Comparison of ENCODE assay signal across 26 cellular contexts in the genomic region with DNA sequence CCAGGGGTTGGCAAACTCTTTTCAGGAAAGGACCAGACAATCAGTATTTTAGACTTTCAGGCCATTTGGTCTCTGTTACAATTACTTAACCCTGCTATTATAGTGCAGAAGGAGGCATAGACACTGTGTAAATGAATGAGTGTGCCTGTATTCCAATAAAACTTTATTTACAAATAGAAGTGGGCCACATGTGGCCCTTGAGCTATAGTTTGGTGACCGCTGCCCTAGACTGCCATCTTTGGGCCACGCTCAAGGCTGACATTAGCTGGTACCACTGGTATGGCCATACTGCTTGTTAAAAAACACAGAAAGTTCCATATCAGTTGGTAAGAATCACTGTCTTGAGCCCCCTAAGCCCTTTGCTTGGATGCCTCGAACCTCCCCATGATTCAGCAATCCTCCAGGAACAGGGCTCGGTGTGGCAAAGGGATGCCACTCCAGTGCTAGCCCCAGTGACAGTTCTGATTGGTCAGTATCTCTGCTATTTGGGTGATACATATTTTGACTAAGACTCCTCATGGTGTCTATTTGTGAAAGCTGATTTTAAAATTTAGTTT. TPM values are rescaled to one million over a fixed set of nuclear protein-coding genes. Genes with fewer than 3 reads are reported as not detected.
A peak's percentile ranks its signal among the peaks of the same experiment; 100 is the strongest.
DNase-seq lines count a peak whose midpoint lies in the region; ATAC-seq and TF ChIP-seq lines count a peak whose summit lies in the region.
"Had no signal": no experiment of that assay in that cellular context is flagged by ENCODE, and none has a peak within 500 bp of the region (broad histone marks: within the 10 kb centered on the region; RNA-seq: fewer than 3 reads in every experiment).

No MANE protein-coding gene starts in this region.

- H3K27ac ChIP-seq in ACC112 (ENCODE audit: low read depth, low read length) (peak overlapping the region; percentile 33; the same call in 1 of the 2 replicates), HCT116 (ENCODE audit: low read depth, low read length) (no peak overlapping the region), esophagus muscularis mucosa (replicated peaks in 1 of 4) (no peak overlapping the region)
- H3K27ac ChIP-seq: breast epithelium, coronary artery, prostate gland, sigmoid colon, testis had no signal

- H4K20me1 ChIP-seq in HCT116 (ENCODE audit: insufficient read depth), result no peaks in the 10 kb centered on the region

- peak; percentile 59 for TF ChIP-seq RAD21 in HCT116 (IDR thresholded peaks at IDR 0.05; ENCODE audit: low read depth)

- H3K4me3 ChIP-seq in ACC112 (ENCODE audit: low read depth, low read length), result no peak overlapping the region
- H3K4me3 ChIP-seq in HCT116 (replicated peaks in 1 of 2; ENCODE audit: low read depth in 1 of 2, low read length in 2 of 2), result no peak overlapping the region
- H3K4me3 ChIP-seq in esophagus muscularis mucosa, result no peak overlapping the region
- H3K4me3 ChIP-seq: breast epithelium, coronary artery, prostate gland, sigmoid colon, testis had no signal

- DNase-seq in HCT116 (ENCODE audit: low read depth, low spot score), result no peak
- peak; percentile 53 for DNase-seq in RPMI8226
- peak; percentile 83 for DNase-seq in esophagus muscularis mucosa (ENCODE audit: extremely low spot score)
- DNase-seq in SHP77 treated with DMSO at 0.1 percent for 48 hours (lab: John Stamatoyannopoulos, UW), result no peak
- DNase-seq in NCI-H2107 (lab: John Stamatoyannopoulos, UW), result no peak
- no peak for DNase-seq in AG08395 (ENCODE audit: low spot score)
- DNase-seq in Kasumi-1 (lab: John Stamatoyannopoulos, UW), result no peak
- DNase-seq: activated B cell treated with CpG ODN at 0.5 μM for 24 hours; activated CD4-positive, alpha-beta T cell treated with anti-CD3 and anti-CD28 coated beads, Interleukin-2, amount 50 U/mL, for 48 hours; activated naive CD4-positive, alpha-beta T cell treated with anti-CD3 and anti-CD28 coated beads for 36 hours; amniotic stem cell; CD4-positive, alpha-beta T cell; KBM-7; mesenchymal stem cell; MM.1S; NCI-H1417 treated with DMSO at 0.1 percent for 48 hours; NCI-H446; sigmoid colon; stimulated activated naive CD4-positive, alpha-beta T cell; testis had no signal

- H3K4me1 ChIP-seq in ACC112 (ENCODE audit: control insufficient read depth, insufficient read depth, low read length, unreplicated experiment), result peaks cover 27% of the 10 kb centered on the region
- H3K4me1 ChIP-seq in HCT116 (ENCODE audit: control insufficient read depth in 1 of 2, insufficient read depth in 2 of 2, low read length in 2 of 2), result no peaks in the 10 kb centered on the region
- no peaks in the 10 kb centered on the region for H3K4me1 ChIP-seq in esophagus muscularis mucosa
- H3K4me1 ChIP-seq: breast epithelium, prostate gland, sigmoid colon, testis had no signal

- WGBS in esophagus muscularis mucosa, result 77% methylated on average over 4 of the region's 4 CpGs

- TF ChIP-seq CTCF in HCT116 (IDR thresholded peaks at IDR 0.05 in 2 of 3, conservative IDR thresholded peaks at IDR 0.05 in 1 of 3; ENCODE audit: borderline replicate concordance in 1 of 3, insufficient read depth in 1 of 3, low read depth in 2 of 3, low read length in 2 of 3) (peak; percentile 15 to 30 (median 30); a peak in 5 of 6 replicates), esophagus muscularis mucosa (IDR thresholded peaks at IDR 0.05) (no peak)

- H3K9me3 ChIP-seq in HCT116 (ENCODE audit: control insufficient read depth in 1 of 2, insufficient read depth in 1 of 2, low read depth in 1 of 2, low read length in 2 of 2) (no peaks in the 10 kb centered on the region), esophagus muscularis mucosa (no peaks in the 10 kb centered on the region)
- H3K9me3 ChIP-seq: breast epithelium, prostate gland, sigmoid colon, testis had no signal

- intact Hi-C loops in HCT116 (cut with micrococcal nuclease) (no loop called here), esophagus muscularis mucosa (cut with DNase I) (no loop called here)

- H3K9me2 ChIP-seq in HCT116 (ENCODE audit: insufficient read depth), result no peaks in the 10 kb centered on the region

- no peaks in the 10 kb centered on the region for H3K27me3 ChIP-seq in ACC112 (ENCODE audit: insufficient read depth, low read length)
- no peaks in the 10 kb centered on the region for H3K27me3 ChIP-seq in HCT116 (ENCODE audit: insufficient read depth, low read length)
- H3K27me3 ChIP-seq in esophagus muscularis mucosa, result peaks cover 0 to 50% (median 0%) of the 10 kb centered on the region in 4 donors
- H3K27me3 ChIP-seq: breast epithelium, testis had no signal

- POLR2A ChIA-PET in HCT116 (lab: Charles Lee), result no interaction called here

- H2AFZ ChIP-seq in ACC112 (ENCODE audit: low read length, unreplicated experiment), result no peak overlapping the region
- H2AFZ ChIP-seq in HCT116 (ENCODE audit: low read depth, low read length, poor library complexity, severe bottlenecking), result no peak overlapping the region

- no peak overlapping the region for H3K9ac ChIP-seq in HCT116 (ENCODE audit: low read length)

- TF ChIP-seq EP300 in esophagus muscularis mucosa (IDR thresholded peaks at IDR 0.05), result no peak

- H3K79me2 ChIP-seq in ACC112 (ENCODE audit: control insufficient read depth, insufficient read depth, low read length, unreplicated experiment) (no peaks in the 10 kb centered on the region), HCT116 (ENCODE audit: insufficient read depth, low read length) (no peaks in the 10 kb centered on the region)

- no peak overlapping the region for H3K4me2 ChIP-seq in HCT116 (ENCODE audit: low read length)

- RAD21 ChIA-PET in HCT116 (lab: Charles Lee; ENCODE audit: low non-redundant PET in 1 of 2, low total read pairs in 2 of 2, uncharacterized antibody in 2 of 2, unreplicated experiment in 2 of 2), result interaction anchor here in 1 of 2 experiments (0.8 kb wide), 1 partner anchor 142 kb away, joined by 4 read pairs; no protein-coding TSS in a partner anchor

- TF ChIP-seq POLR2A in HCT116 (IDR thresholded peaks at IDR 0.05; ENCODE audit: borderline replicate concordance, extremely low read depth, insufficient read depth, insufficient read length), result no peak
- TF ChIP-seq POLR2A in esophagus muscularis mucosa (IDR thresholded peaks at IDR 0.05; ENCODE audit: low read depth), result no peak

- H3K36me3 ChIP-seq in ACC112 (ENCODE audit: insufficient read depth, low read length) (peaks cover 16% of the 10 kb centered on the region), HCT116 (ENCODE audit: control insufficient read depth in 1 of 2, insufficient read depth in 2 of 2, low read length in 2 of 2) (peaks cover 63 to 83% of the 10 kb centered on the region in 2 experiments), esophagus muscularis mucosa (peaks cover 0 to 80% (median 0%) of the 10 kb centered on the region in 4 donors)
- H3K36me3 ChIP-seq: sigmoid colon had no signal

- CTCF ChIA-PET in HCT116 (lab: Charles Lee), result interaction anchor here (1.0 to 1.4 kb wide), 2 partner anchors 141 to 142 kb away, joined by 3 to 6 read pairs; no protein-coding TSS in a partner anchor

- ATAC-seq in HCT116, result peak; percentile 58
- ATAC-seq: left lobe of liver had no signal

- no TSS peak for BruUV-seq in HCT116 (replicated peaks; lab: Mats Ljungman, UMichigan)

TF ChIP-seq in HCT116, 20 proteins besides CTCF, POLR2A, EP300 and RAD21:
- TF ChIP-seq EZH2 (IDR thresholded peaks at IDR 0.05), result no peak
- TF ChIP-seq ZFX (IDR thresholded peaks at IDR 0.05), result no peak
- TF ChIP-seq TCF7L2 (IDR thresholded peaks at IDR 0.05; ENCODE audit: borderline replicate concordance, extremely low read depth, insufficient read depth, insufficient read length), result no peak
- no peak for TF ChIP-seq ELF1 (IDR thresholded peaks at IDR 0.05; ENCODE audit: borderline replicate concordance, low read depth)
- TF ChIP-seq SRF (IDR thresholded peaks at IDR 0.05; ENCODE audit: low read depth), result no peak

RNA-seq across cellular contexts. Expression of a gene that starts 23.3 kb away (rescaled TPM):
- 26.2 TPM for total RNA-seq in HCT116 (2021; ENCODE audit: unreplicated experiment)
- 7.7 and 12.1 TPM in 2 replicates for polyA plus RNA-seq in HCT116 (2012)
- 10 to 100 TPM in 1 of 4 donors, 1 to 10 TPM in 3; 8.9 to 17.0 (median 9.5) TPM for total RNA-seq in esophagus muscularis mucosa

RNA-seq across cellular contexts. Expression of a gene that starts 25.2 kb away (rescaled TPM):
- 104 TPM for total RNA-seq in HCT116 (2021; ENCODE audit: unreplicated experiment)
- polyA plus RNA-seq in HCT116 (2012), result 56.2 and 65.6 TPM in 2 replicates
- 1 to 10 TPM; 2.1 to 9.4 (median 5.9) TPM for total RNA-seq in esophagus muscularis mucosa
- total RNA-seq: activated T-helper 1 cell treated with anti-CD3 and anti-CD28 coated beads, Interleukin-12 subunit alpha, Interleukin-12 subunit beta, Interleukin-2, Interleukin-4 antibody, amounts not matched to agents 30 ng/mL and 10 ng/mL and 1 ng/mL, durations not matched to agents 14 hours and 24 hours and 36 hours had no signal

Comparison
In these comparisons a context has a peak if more than half of its experiments do, and no peak if none do; other contexts are left out.
1. DNase-seq: peak in RPMI8226 (single experiment) and esophagus muscularis mucosa (single experiment); none in HCT116 (single experiment), SHP77 treated with DMSO at 0.1 percent for 48 hours (single experiment), NCI-H2107 (single experiment), AG08395 (single experiment) and Kasumi-1 (0 of 2).
2. CTCF ChIP-seq: peak in HCT116 (3 of 3); none in esophagus muscularis mucosa (0 of 3).
3. RNA of a gene that starts 25.2 kb away (total RNA-seq): 104 TPM in HCT116 (single experiment); 2.1 to 9.4 TPM in esophagus muscularis mucosa; every median in the first group is over 10 times any median in the second.